2 cellular contexts compared by ENCODE assay signal in the genomic region with DNA sequence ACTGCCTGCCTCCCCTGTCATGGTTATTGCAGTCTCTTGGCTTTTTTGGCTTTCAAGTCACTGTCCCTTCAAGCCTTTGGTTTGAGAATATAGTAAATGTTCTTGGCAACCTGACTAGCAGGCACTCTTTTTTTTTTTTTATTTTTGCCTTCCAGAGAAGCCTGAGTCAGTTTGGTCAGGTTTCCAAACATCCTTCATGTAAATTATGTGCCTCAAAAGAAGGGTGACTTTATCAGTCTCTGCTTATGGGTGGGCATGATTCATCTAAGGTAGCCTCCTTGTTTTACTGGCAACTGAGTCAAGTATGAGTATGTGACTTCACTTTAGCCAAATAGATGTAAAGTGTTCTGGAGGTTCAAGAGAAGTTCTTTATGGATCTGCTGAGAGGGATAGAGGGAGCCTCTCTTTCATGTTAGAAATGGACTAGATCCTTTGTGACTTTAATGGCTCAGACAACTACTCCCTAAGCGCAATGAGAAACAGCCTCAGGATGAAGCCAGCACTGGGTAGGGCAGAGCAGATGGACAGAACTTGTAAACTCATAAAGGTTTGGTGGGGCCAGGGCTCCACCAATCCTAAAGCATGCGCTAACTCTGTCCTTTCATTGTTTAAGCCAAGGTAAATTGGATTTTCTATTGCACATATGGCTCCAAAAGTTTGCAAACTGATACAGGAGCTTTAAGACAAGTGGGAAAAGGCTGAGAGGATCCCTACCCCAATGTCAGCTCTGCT.
TF ChIP-seq lines count a peak whose summit lies in the region.

No MANE protein-coding gene starts in this region.

TF ChIP-seq in GM23338, 12 proteins besides CTCF, POLR2A, EP300 and RAD21 (continued from another document and continues in another):
- TF ChIP-seq JUNB (IDR thresholded peaks at IDR 0.05; ENCODE audit: unreplicated experiment) (no peak), ZNF331 (CRISPR knock-in tag; IDR thresholded peaks at IDR 0.05; ENCODE audit: low read depth) (no peak), ZNF462 (CRISPR knock-in tag; IDR thresholded peaks at IDR 0.05) (no peak), EZH2phosphoT487 (IDR thresholded peaks at IDR 0.05; ENCODE audit: unreplicated experiment) (no peak), ZNF114 (CRISPR knock-in tag; IDR thresholded peaks at IDR 0.05) (no peak), POLR2AphosphoS5 (IDR thresholded peaks at IDR 0.05; ENCODE audit: low read depth) (no peak), CREB1 (CRISPR knock-in tag; IDR thresholded peaks at IDR 0.05; ENCODE audit: low read depth) (no peak), NANOG (IDR thresholded peaks at IDR 0.05; ENCODE audit: borderline replicate concordance) (no peak), EZH2 (IDR thresholded peaks at IDR 0.05; ENCODE audit: low read depth, unreplicated experiment) (no peak)
- TF ChIP-seq, protein P1, sequence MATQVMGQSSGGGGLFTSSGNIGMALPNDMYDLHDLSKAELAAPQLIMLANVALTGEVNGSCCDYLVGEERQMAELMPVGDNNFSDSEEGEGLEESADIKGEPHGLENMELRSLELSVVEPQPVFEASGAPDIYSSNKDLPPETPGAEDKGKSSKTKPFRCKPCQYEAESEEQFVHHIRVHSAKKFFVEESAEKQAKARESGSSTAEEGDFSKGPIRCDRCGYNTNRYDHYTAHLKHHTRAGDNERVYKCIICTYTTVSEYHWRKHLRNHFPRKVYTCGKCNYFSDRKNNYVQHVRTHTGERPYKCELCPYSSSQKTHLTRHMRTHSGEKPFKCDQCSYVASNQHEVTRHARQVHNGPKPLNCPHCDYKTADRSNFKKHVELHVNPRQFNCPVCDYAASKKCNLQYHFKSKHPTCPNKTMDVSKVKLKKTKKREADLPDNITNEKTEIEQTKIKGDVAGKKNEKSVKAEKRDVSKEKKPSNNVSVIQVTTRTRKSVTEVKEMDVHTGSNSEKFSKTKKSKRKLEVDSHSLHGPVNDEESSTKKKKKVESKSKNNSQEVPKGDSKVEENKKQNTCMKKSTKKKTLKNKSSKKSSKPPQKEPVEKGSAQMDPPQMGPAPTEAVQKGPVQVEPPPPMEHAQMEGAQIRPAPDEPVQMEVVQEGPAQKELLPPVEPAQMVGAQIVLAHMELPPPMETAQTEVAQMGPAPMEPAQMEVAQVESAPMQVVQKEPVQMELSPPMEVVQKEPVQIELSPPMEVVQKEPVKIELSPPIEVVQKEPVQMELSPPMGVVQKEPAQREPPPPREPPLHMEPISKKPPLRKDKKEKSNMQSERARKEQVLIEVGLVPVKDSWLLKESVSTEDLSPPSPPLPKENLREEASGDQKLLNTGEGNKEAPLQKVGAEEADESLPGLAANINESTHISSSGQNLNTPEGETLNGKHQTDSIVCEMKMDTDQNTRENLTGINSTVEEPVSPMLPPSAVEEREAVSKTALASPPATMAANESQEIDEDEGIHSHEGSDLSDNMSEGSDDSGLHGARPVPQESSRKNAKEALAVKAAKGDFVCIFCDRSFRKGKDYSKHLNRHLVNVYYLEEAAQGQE (IDR thresholded peaks at IDR 0.05; ENCODE audit: unreplicated experiment) = no peak

TF ChIP-seq in H1, 55 proteins besides CTCF, POLR2A, EP300 and RAD21 (continued from another document):
- TF ChIP-seq CHD7 (IDR thresholded peaks at IDR 0.05; ENCODE audit: insufficient replicate concordance, low read length) = no peak
- TF ChIP-seq, protein P2, sequence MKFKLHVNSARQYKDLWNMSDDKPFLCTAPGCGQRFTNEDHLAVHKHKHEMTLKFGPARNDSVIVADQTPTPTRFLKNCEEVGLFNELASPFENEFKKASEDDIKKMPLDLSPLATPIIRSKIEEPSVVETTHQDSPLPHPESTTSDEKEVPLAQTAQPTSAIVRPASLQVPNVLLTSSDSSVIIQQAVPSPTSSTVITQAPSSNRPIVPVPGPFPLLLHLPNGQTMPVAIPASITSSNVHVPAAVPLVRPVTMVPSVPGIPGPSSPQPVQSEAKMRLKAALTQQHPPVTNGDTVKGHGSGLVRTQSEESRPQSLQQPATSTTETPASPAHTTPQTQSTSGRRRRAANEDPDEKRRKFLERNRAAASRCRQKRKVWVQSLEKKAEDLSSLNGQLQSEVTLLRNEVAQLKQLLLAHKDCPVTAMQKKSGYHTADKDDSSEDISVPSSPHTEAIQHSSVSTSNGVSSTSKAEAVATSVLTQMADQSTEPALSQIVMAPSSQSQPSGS (IDR thresholded peaks at IDR 0.05; ENCODE audit: low read length) = no peak
- no peak for TF ChIP-seq RFX5 (IDR thresholded peaks at IDR 0.05; ENCODE audit: borderline replicate concordance, low read depth, low read length)
- no peak for TF ChIP-seq SIRT6 (IDR thresholded peaks at IDR 0.05; ENCODE audit: low read length)
- TF ChIP-seq SIN3A (conservative IDR thresholded peaks at IDR 0.05 in 1 of 2, IDR thresholded peaks at IDR 0.05 in 1 of 2; ENCODE audit: low read depth in 1 of 2, low read length in 2 of 2) = no peak
- no peak for TF ChIP-seq TAF7 (optimal IDR thresholded peaks at IDR 0.05; ENCODE audit: borderline replicate concordance, low read depth, low read length)
- no peak for TF ChIP-seq EZH2 (IDR thresholded peaks at IDR 0.05; ENCODE audit: low read depth, low read length, severe bottlenecking)
- no peak for TF ChIP-seq NANOG (IDR thresholded peaks at IDR 0.05; ENCODE audit: insufficient read depth, low read depth, low read length, poor library complexity, severe bottlenecking)
- TF ChIP-seq HDAC6 (IDR thresholded peaks at IDR 0.05; ENCODE audit: low read depth, low read length) = no peak
- no peak for TF ChIP-seq KDM1A (IDR thresholded peaks at IDR 0.05; ENCODE audit: borderline replicate concordance, low read length)
- no peak for TF ChIP-seq TCF12 (IDR thresholded peaks at IDR 0.05; ENCODE audit: low read depth, low read length)
- TF ChIP-seq, protein P3, sequence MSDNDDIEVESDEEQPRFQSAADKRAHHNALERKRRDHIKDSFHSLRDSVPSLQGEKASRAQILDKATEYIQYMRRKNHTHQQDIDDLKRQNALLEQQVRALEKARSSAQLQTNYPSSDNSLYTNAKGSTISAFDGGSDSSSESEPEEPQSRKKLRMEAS (IDR thresholded peaks at IDR 0.05) = no peak
- TF ChIP-seq SUZ12 (IDR thresholded peaks at IDR 0.05; ENCODE audit: low read length) = no peak
